In the genomic region with DNA sequence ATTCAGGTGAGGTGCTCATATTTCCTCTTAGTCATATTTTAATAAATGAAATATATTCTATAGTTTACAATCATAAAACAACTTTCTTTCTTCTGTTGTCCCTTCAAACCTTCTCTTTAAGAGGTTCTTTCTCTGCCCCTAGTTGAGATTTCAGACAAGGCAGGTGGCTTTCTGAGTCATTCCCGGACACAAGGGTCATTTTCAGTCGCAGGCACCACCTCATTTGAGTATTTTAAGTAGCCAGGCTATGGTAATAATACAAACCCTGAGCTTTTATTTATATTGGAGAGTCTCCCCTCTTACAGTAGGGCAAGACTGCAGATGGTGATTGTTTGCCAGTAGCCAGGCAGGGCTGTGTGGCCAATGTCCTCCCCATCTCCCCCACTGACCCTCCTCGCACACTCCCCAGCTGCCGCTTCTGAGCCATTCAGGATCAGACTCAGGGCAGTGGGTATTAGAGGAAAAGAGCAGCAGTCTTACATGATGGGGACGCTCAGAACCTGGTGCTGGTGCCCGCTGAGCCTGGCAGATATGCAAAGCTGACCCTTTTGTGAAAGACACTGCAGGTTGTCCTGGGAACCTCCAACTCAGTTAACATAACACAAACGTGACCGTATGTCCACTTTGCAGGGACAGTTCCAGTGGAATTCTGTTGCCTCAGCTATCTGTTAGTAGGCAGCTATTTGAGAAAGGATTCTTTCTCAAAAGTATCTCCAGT, we compare ENCODE assay signal across 1 cellular context.
TF ChIP-seq lines count a peak whose summit lies in the region.

No MANE protein-coding gene starts in this region.

TF ChIP-seq in GM12878, 131 proteins besides CTCF, POLR2A, EP300 and RAD21:
- TF ChIP-seq MTA2 (IDR thresholded peaks at IDR 0.05; ENCODE audit: low read depth) (peak; percentile 51), JUNB (IDR thresholded peaks at IDR 0.05) (peak; percentile 97), HCFC1 (IDR thresholded peaks at IDR 0.05; ENCODE audit: low read length) (no peak), MEF2A (IDR thresholded peaks at IDR 0.05; ENCODE audit: insufficient read depth, low read depth, low read length) (peak; percentile 73; the same call in 1 of the 2 replicates), NFIC (IDR thresholded peaks at IDR 0.05; ENCODE audit: low read depth, low read length) (peak; percentile 88; the same call in 1 of the 2 replicates), ZSCAN29 (IDR thresholded peaks at IDR 0.05) (no peak), FOXM1 (IDR thresholded peaks at IDR 0.05; ENCODE audit: low read depth, low read length) (peak; percentile 81), EGR1 (IDR thresholded peaks at IDR 0.05; ENCODE audit: borderline replicate concordance in 1 of 2, low read depth in 2 of 2, low read length in 2 of 2) (no peak), IRF4 (IDR thresholded peaks at IDR 0.05; ENCODE audit: low read depth, low read length) (peak; percentile 76), TCF12 (IDR thresholded peaks at IDR 0.05; ENCODE audit: low read depth, low read length) (peak; percentile 86), RUNX3 (IDR thresholded peaks at IDR 0.05; ENCODE audit: low read length) (peak; percentile 82), IKZF2 (IDR thresholded peaks at IDR 0.05) (0 out of 4 replicates have a peak, but pooled peaks of 1 of the 2 experiments have one; percentile 18), NR2F1 (conservative IDR thresholded peaks at IDR 0.05) (peak; percentile 97), DPF2 (IDR thresholded peaks at IDR 0.05) (peak; percentile 54; the same call in 1 of the 2 replicates), YY1 (IDR thresholded peaks at IDR 0.05; ENCODE audit: low read depth, low read length) (peak; percentile 24; the same call in 1 of the 2 replicates), TCF3 (IDR thresholded peaks at IDR 0.05; ENCODE audit: borderline replicate concordance, insufficient read depth, low read depth, low read length) (peak; percentile 87; the same call in 1 of the 2 replicates), RFX5 (IDR thresholded peaks at IDR 0.05; ENCODE audit: low read depth, low read length) (no peak), CBFB (IDR thresholded peaks at IDR 0.05; ENCODE audit: low read depth) (0 out of 2 replicates have a peak, but pooled peaks have one; percentile 38), PAX5 (IDR thresholded peaks at IDR 0.05; ENCODE audit: borderline replicate concordance, low read depth, low read length) (0 out of 2 replicates have a peak, but pooled peaks have one; percentile 33), ASH2L (IDR thresholded peaks at IDR 0.05; ENCODE audit: borderline replicate concordance, low read depth) (0 out of 2 replicates have a peak, but pooled peaks have one; percentile 41), EED (IDR thresholded peaks at IDR 0.05; ENCODE audit: low read depth) (peak; percentile 66), NR2C1 (IDR thresholded peaks at IDR 0.05) (no peak), NFXL1 (IDR thresholded peaks at IDR 0.05; ENCODE audit: borderline replicate concordance) (no peak), BCL11A (IDR thresholded peaks at IDR 0.05; ENCODE audit: low read depth, low read length) (peak; percentile 82), CREM (IDR thresholded peaks at IDR 0.05; ENCODE audit: low read depth) (peak; percentile 74), JUND (IDR thresholded peaks at IDR 0.05; ENCODE audit: low read depth, low read length) (0 out of 2 replicates have a peak, but pooled peaks have one; percentile 58), SKIL (IDR thresholded peaks at IDR 0.05; ENCODE audit: low read depth, poor library complexity, severe bottlenecking) (peak; percentile 68)
- TF ChIP-seq, protein P1, sequence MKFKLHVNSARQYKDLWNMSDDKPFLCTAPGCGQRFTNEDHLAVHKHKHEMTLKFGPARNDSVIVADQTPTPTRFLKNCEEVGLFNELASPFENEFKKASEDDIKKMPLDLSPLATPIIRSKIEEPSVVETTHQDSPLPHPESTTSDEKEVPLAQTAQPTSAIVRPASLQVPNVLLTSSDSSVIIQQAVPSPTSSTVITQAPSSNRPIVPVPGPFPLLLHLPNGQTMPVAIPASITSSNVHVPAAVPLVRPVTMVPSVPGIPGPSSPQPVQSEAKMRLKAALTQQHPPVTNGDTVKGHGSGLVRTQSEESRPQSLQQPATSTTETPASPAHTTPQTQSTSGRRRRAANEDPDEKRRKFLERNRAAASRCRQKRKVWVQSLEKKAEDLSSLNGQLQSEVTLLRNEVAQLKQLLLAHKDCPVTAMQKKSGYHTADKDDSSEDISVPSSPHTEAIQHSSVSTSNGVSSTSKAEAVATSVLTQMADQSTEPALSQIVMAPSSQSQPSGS (IDR thresholded peaks at IDR 0.05; ENCODE audit: low read length), result peak; percentile 72
- TF ChIP-seq, protein P2, sequence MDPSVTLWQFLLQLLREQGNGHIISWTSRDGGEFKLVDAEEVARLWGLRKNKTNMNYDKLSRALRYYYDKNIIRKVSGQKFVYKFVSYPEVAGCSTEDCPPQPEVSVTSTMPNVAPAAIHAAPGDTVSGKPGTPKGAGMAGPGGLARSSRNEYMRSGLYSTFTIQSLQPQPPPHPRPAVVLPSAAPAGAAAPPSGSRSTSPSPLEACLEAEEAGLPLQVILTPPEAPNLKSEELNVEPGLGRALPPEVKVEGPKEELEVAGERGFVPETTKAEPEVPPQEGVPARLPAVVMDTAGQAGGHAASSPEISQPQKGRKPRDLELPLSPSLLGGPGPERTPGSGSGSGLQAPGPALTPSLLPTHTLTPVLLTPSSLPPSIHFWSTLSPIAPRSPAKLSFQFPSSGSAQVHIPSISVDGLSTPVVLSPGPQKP (IDR thresholded peaks at IDR 0.05; ENCODE audit: low read depth, low read length), result no peak
